In the genomic region with DNA sequence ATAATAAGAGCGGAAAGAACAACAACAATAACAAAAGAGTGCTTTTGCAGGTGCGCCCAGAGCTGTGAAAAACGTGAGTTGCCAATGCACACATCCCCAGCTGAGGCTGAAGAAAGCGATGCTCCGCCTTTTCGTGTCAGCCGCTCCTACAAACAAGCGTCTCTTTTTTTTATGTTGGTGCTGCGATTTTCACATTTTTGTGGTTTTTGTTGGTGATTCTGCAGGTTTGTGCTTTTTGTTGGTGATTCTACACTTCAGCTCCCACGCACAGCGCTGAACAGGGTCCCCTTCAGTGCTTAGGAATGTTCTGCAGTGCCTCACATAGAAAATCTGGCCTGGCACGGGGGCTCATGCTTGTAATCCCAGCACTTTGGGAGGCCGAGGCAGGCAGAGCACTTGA, we compare ENCODE assay signal across 13 cellular contexts. TPM values are rescaled to one million over a fixed set of nuclear protein-coding genes. Genes with fewer than 3 reads are reported as not detected.
DNase-seq lines count a peak whose midpoint lies in the region; ATAC-seq and TF ChIP-seq lines count a peak whose summit lies in the region.
"Had no signal": no experiment of that assay in that cellular context is flagged by ENCODE, and none has a peak within 500 bp of the region (broad histone marks: within the 10 kb centered on the region; RNA-seq: fewer than 3 reads in every experiment).

No MANE protein-coding gene starts in this region.

- CTCF ChIA-PET in IMR-90 (lab: Yijun Ruan, JAX), result no interaction called here

- POLR2A ChIA-PET in IMR-90 (lab: Charles Lee; ENCODE audit: unreplicated experiment), result interaction anchor here (1.1 kb wide), 1 partner anchor 72 kb away, joined by 3 read pairs; a partner anchor contains a TSS

- peak; percentile 66 for DNase-seq in AG20443 (ENCODE audit: low spot score)
- peak; percentile 89 for DNase-seq in IMR-90
- peak; percentile 91 for DNase-seq in choroid plexus epithelial cell (ENCODE audit: low read depth)
- no peak for DNase-seq in nephron progenitor cell
- no peak for DNase-seq in T-helper 1 cell
- no peak for DNase-seq in amygdala (lab: John Stamatoyannopoulos, UW)
- no peak for DNase-seq in DMS53 (lab: John Stamatoyannopoulos, UW)
- DNase-seq in NCI-H510A (lab: John Stamatoyannopoulos, UW), result no peak
- DNase-seq: CD4-positive, CD25-positive, alpha-beta regulatory T cell; NCI-H345 had no signal

- H3K9ac ChIP-seq in IMR-90 (ENCODE audit: low read depth, low read length), result no peak overlapping the region
- H3K9ac ChIP-seq: KMS-11 had no signal

- no peaks in the 10 kb centered on the region; the same call in 1 of the 2 replicates for H3K27me3 ChIP-seq in IMR-90 (ENCODE audit: control insufficient read depth, insufficient read depth, low read length)

- no peak overlapping the region for H4K5ac ChIP-seq in IMR-90 (ENCODE audit: low read depth, low read length)

- H4K20me1 ChIP-seq in IMR-90 (ENCODE audit: insufficient read depth, low read length), result no peaks in the 10 kb centered on the region

- H2BK120ac ChIP-seq in IMR-90 (ENCODE audit: low read depth, low read length), result peak overlapping the region; percentile 88

- no peak for TF ChIP-seq POLR2A in IMR-90 (IDR thresholded peaks at IDR 0.05; ENCODE audit: low read depth, low read length)

- dilution Hi-C loops in IMR-90 (cut with HindIII; ENCODE audit: low sequenced_read_pairs, unreplicated experiment), result no loop called here

- intact Hi-C loops in IMR-90 (cut with micrococcal nuclease), result loop anchor here (2.0 kb wide), 1 partner anchor 28 kb away; a partner anchor contains a TSS

- no peak for TF ChIP-seq RAD21 in IMR-90 (IDR thresholded peaks at IDR 0.05; ENCODE audit: low read length)

- peaks cover 18% of the 10 kb centered on the region for H3K4me1 ChIP-seq in IMR-90 (ENCODE audit: control insufficient read depth, insufficient read depth, low read length)

- H3K9me3 ChIP-seq in IMR-90 (ENCODE audit: control insufficient read depth, insufficient read depth, low read length), result no peaks in the 10 kb centered on the region

- H3K4ac ChIP-seq in IMR-90 (ENCODE audit: low read depth, low read length), result peak overlapping the region; percentile 70; the same call in 1 of the 2 replicates

- no peak overlapping the region for H3K56ac ChIP-seq in IMR-90 (ENCODE audit: extremely low read depth, insufficient read depth, low read length)

- in situ Hi-C loops in IMR-90 (cut with MboI; ENCODE audit: low sequenced_read_pairs), result no loop called here

- H3K36me3 Mint-ChIP-seq in nephron progenitor cell (ENCODE audit: low read depth), result no peaks in the 10 kb centered on the region
- H3K36me3 Mint-ChIP-seq: CD4-positive, CD25-positive, alpha-beta regulatory T cell had no signal

- H2BK20ac ChIP-seq in IMR-90 (ENCODE audit: low read depth, low read length), result 0 out of 2 replicates have a peak overlapping the region, but pooled peaks have one; percentile 75

- H3K23ac ChIP-seq in IMR-90 (ENCODE audit: low read depth, low read length), result no peak overlapping the region

- no peak overlapping the region for H3K27ac ChIP-seq in IMR-90 (ENCODE audit: insufficient read depth, low read length)
- H3K27ac ChIP-seq: KMS-11 had no signal

- H2AK9ac ChIP-seq in IMR-90 (replicated peaks; ENCODE audit: low read depth, low read length, poor library complexity), result peak overlapping the region; percentile 7

- H4K8ac ChIP-seq in IMR-90 (ENCODE audit: low read depth in 2 of 2, low read length in 2 of 2), result no peak overlapping the region; a peak in 1 of 4 replicates

- WGBS in IMR-90 (ENCODE audit: extremely low coverage in 2 of 2, insufficient read length in 1 of 2), 2 experiments, result 17% methylated on average over 1 of the region's 13 CpGs; no CpG with 5 or more reads in 1 of the 2 experiments

- peak overlapping the region; percentile 48 for H4K91ac ChIP-seq in IMR-90 (ENCODE audit: insufficient read depth, low read depth, low read length)

- no peak overlapping the region for H3K4me3 Mint-ChIP-seq in nephron progenitor cell
- H3K4me3 Mint-ChIP-seq: CD4-positive, CD25-positive, alpha-beta regulatory T cell; dendritic cell treated with granulocyte-macrophage colony-stimulating factor and Interleukin-4, amounts not matched to agents 40 ng/mL and 50 ng/mL, for 4 days had no signal

- H3K79me1 ChIP-seq in IMR-90 (ENCODE audit: low read depth in 1 of 2, low read length in 2 of 2), result no peaks in the 10 kb centered on the region; a peak in 1 of 4 replicates

- H3K27ac Mint-ChIP-seq in nephron progenitor cell, result peak overlapping the region; percentile 15
- H3K27ac Mint-ChIP-seq: activated T-helper 2 cell treated with anti-CD3 and anti-CD28 coated beads, Interferon-gamma antibody, Interleukin-2, Interleukin-4, amounts not matched to agents 10 μg/mL and 5 μg/mL and 100 μg/mL, durations not matched to agents 14 hours and 24 hours and 36 hours; CD4-positive, CD25-positive, alpha-beta regulatory T cell; dendritic cell treated with granulocyte-macrophage colony-stimulating factor and Interleukin-4, amounts not matched to agents 40 ng/mL and 50 ng/mL, for 4 days had no signal

- no peak overlapping the region for H2BK5ac ChIP-seq in IMR-90 (ENCODE audit: low read depth, low read length, poor library complexity, severe bottlenecking)

- peaks cover 79% of the 10 kb centered on the region for H3K4me1 Mint-ChIP-seq in nephron progenitor cell
- H3K4me1 Mint-ChIP-seq: CD4-positive, CD25-positive, alpha-beta regulatory T cell had no signal

- no peaks in the 10 kb centered on the region for H3K9me3 Mint-ChIP-seq in nephron progenitor cell
- H3K9me3 Mint-ChIP-seq: activated T-helper 2 cell treated with anti-CD3 and anti-CD28 coated beads, Interferon-gamma antibody, Interleukin-2, Interleukin-4, amounts not matched to agents 10 μg/mL and 5 μg/mL and 100 μg/mL, durations not matched to agents 14 hours and 24 hours and 36 hours; dendritic cell treated with granulocyte-macrophage colony-stimulating factor and Interleukin-4, amounts not matched to agents 40 ng/mL and 50 ng/mL, for 4 days had no signal

- no peak overlapping the region; the same call in 2 of the 3 replicates for H2BK15ac ChIP-seq in IMR-90 (ENCODE audit: low read depth, low read length)

- H3K27me3 Mint-ChIP-seq in nephron progenitor cell (ENCODE audit: low read depth, poor library complexity), result peaks cover 36% of the 10 kb centered on the region

- H3K18ac ChIP-seq in IMR-90 (ENCODE audit: low read depth, low read length), result no peak overlapping the region; the same call in 1 of the 2 replicates

- 0 out of 2 replicates have a peak overlapping the region, but pooled peaks have one; percentile 47 for H3K14ac ChIP-seq in IMR-90 (replicated peaks; ENCODE audit: low read depth, low read length)

- H3K4me2 ChIP-seq in IMR-90 (ENCODE audit: low read depth, low read length), result 0 out of 2 replicates have a peak overlapping the region, but pooled peaks have one; percentile 2
- H3K4me2 ChIP-seq: KMS-11 had no signal

- H2AK5ac ChIP-seq in IMR-90 (ENCODE audit: low read depth, low read length), result no peak overlapping the region

- H3K9me1 ChIP-seq in IMR-90 (ENCODE audit: insufficient read depth, low read length), result peaks cover 9% of the 10 kb centered on the region

- H3K36me3 ChIP-seq in IMR-90 (ENCODE audit: control insufficient read depth, insufficient read depth, low read length), result no peaks in the 10 kb centered on the region

- ATAC-seq in IMR-90 (ENCODE audit: low read depth), result peak; percentile 65

- BruUV-seq in IMR-90 (replicated peaks; lab: Mats Ljungman, UMichigan), result no TSS peak

- H2AFZ ChIP-seq in IMR-90 (replicated peaks; ENCODE audit: low read length, poor library complexity), result peak overlapping the region; percentile 23

- no peak for TF ChIP-seq CTCF in IMR-90 (conservative IDR thresholded peaks at IDR 0.05; ENCODE audit: low read depth, low read length)
- no peak for TF ChIP-seq CTCF in choroid plexus epithelial cell (conservative IDR thresholded peaks at IDR 0.05; ENCODE audit: low read depth, low read length)
- no peak for TF ChIP-seq CTCF in nephron progenitor cell (IDR thresholded peaks at IDR 0.05)

- H3K4me3 ChIP-seq in IMR-90 (ENCODE audit: insufficient read depth, low read depth, low read length), result no peak overlapping the region
- no peak overlapping the region for H3K4me3 ChIP-seq in choroid plexus epithelial cell (ENCODE audit: low read depth, low read length)

TF ChIP-seq in IMR-90, 13 proteins besides CTCF, POLR2A, EP300 and RAD21:
- TF ChIP-seq BHLHE40 (IDR thresholded peaks at IDR 0.05; ENCODE audit: low read depth, low read length), result peak; percentile 80; the same call in 1 of the 2 replicates
- no peak for TF ChIP-seq MXI1 (IDR thresholded peaks at IDR 0.05; ENCODE audit: borderline replicate concordance, low read depth, low read length)
- TF ChIP-seq FOS (IDR thresholded peaks at IDR 0.05; ENCODE audit: low read depth, low read length), result no peak
- no peak for TF ChIP-seq CEBPB (IDR thresholded peaks at IDR 0.05; ENCODE audit: low read depth, low read length)
- TF ChIP-seq MAFK (IDR thresholded peaks at IDR 0.05; ENCODE audit: low read depth, low read length), result peak; percentile 33; the same call in 1 of the 2 replicates
- TF ChIP-seq CHD1 (IDR thresholded peaks at IDR 0.05; ENCODE audit: low read depth, low read length), result no peak

RNA-seq across cellular contexts. Expression of a gene that starts 7.3 kb away (rescaled TPM):
- 0.18 TPM in 1 of 2 replicates, not detected in the other for total RNA-seq in IMR-90 (2012; rRNA removed)
- polyA plus RNA-seq in IMR-90 (2012; rRNA removed), result 0.05 and 0.16 TPM in 2 replicates
- 0.08 TPM in 1 of 2 replicates, not detected in the other for polyA plus RNA-seq in IMR-90 (2012; cell fraction: cytosol; rRNA removed)
- polyA plus RNA-seq in IMR-90 (2012; cell fraction: nucleus; rRNA removed; ENCODE audit: low replicate concordance), result 0.15 and 0.35 TPM in 2 replicates
- total RNA-seq: activated T-helper 2 cell treated with anti-CD3 and anti-CD28 coated beads, Interferon-gamma antibody, Interleukin-2, Interleukin-4, amounts not matched to agents 10 μg/mL and 5 μg/mL and 100 μg/mL, durations not matched to agents 14 hours and 24 hours and 36 hours; CD4-positive, CD25-positive, alpha-beta regulatory T cell had no signal
- polyA plus RNA-seq: CD4-positive, CD25-positive, alpha-beta regulatory T cell had no signal

RNA-seq across cellular contexts. Expression of a gene that starts 15.7 kb away (rescaled TPM):
- not detected in 2 replicates for total RNA-seq in IMR-90 (2012; rRNA removed)
- polyA plus RNA-seq in IMR-90 (2012; rRNA removed), result 0.30 and 0.48 TPM in 2 replicates
- polyA plus RNA-seq in IMR-90 (2012; cell fraction: cytosol; rRNA removed), result 0.47 TPM in 1 of 2 replicates, not detected in the other
- 3.7 and 5.3 TPM in 2 replicates for polyA plus RNA-seq in IMR-90 (2012; cell fraction: nucleus; rRNA removed; ENCODE audit: low replicate concordance)
- total RNA-seq: activated T-helper 2 cell treated with anti-CD3 and anti-CD28 coated beads, Interferon-gamma antibody, Interleukin-2, Interleukin-4, amounts not matched to agents 10 μg/mL and 5 μg/mL and 100 μg/mL, durations not matched to agents 14 hours and 24 hours and 36 hours; CD4-positive, CD25-positive, alpha-beta regulatory T cell had no signal
- polyA plus RNA-seq: CD4-positive, CD25-positive, alpha-beta regulatory T cell had no signal

RNA-seq across cellular contexts. Expression of a gene that starts 28.0 kb away (rescaled TPM):
- total RNA-seq in IMR-90 (2012; rRNA removed), result 0.54 and 0.83 TPM in 2 replicates
- polyA plus RNA-seq in IMR-90 (2012; rRNA removed), result 9.0 and 10.7 TPM in 2 replicates
- 4.6 and 9.6 TPM in 2 replicates for polyA plus RNA-seq in IMR-90 (2012; cell fraction: cytosol; rRNA removed)
- 19.0 and 30.7 TPM in 2 replicates for polyA plus RNA-seq in IMR-90 (2012; cell fraction: nucleus; rRNA removed; ENCODE audit: low replicate concordance)

RNA-seq across cellular contexts. Expression of a gene that starts 46.7 kb away (rescaled TPM):
- 0.83 and 1.3 TPM in 2 replicates for total RNA-seq in IMR-90 (2012; rRNA removed)
- 5.5 and 5.9 TPM in 2 replicates for polyA plus RNA-seq in IMR-90 (2012; rRNA removed)
- 3.6 and 5.0 TPM in 2 replicates for polyA plus RNA-seq in IMR-90 (2012; cell fraction: cytosol; rRNA removed)
- polyA plus RNA-seq in IMR-90 (2012; cell fraction: nucleus; rRNA removed; ENCODE audit: low replicate concordance), result 12.9 and 19.2 TPM in 2 replicates

RNA-seq across cellular contexts. Expression of a gene that starts 47.5 kb away (rescaled TPM):
- total RNA-seq in IMR-90 (2012; rRNA removed), result 2.3 and 2.8 TPM in 2 replicates
- 6.6 and 8.0 TPM in 2 replicates for polyA plus RNA-seq in IMR-90 (2012; rRNA removed)
- 6.2 and 14.1 TPM in 2 replicates for polyA plus RNA-seq in IMR-90 (2012; cell fraction: cytosol; rRNA removed)
- 4.0 and 9.8 TPM in 2 replicates for polyA plus RNA-seq in IMR-90 (2012; cell fraction: nucleus; rRNA removed; ENCODE audit: low replicate concordance)

Comparison
In these comparisons a context has a peak if more than half of its experiments do, and no peak if none do; other contexts are left out.
1. DNase-seq: peak in AG20443 (single experiment), IMR-90 (single experiment) and choroid plexus epithelial cell (single experiment); none in nephron progenitor cell (single experiment), T-helper 1 cell (0 of 5), amygdala (0 of 56), DMS53 (single experiment) and NCI-H510A (single experiment).